ENCODE assay signal across 1 cellular context in the genomic region with DNA sequence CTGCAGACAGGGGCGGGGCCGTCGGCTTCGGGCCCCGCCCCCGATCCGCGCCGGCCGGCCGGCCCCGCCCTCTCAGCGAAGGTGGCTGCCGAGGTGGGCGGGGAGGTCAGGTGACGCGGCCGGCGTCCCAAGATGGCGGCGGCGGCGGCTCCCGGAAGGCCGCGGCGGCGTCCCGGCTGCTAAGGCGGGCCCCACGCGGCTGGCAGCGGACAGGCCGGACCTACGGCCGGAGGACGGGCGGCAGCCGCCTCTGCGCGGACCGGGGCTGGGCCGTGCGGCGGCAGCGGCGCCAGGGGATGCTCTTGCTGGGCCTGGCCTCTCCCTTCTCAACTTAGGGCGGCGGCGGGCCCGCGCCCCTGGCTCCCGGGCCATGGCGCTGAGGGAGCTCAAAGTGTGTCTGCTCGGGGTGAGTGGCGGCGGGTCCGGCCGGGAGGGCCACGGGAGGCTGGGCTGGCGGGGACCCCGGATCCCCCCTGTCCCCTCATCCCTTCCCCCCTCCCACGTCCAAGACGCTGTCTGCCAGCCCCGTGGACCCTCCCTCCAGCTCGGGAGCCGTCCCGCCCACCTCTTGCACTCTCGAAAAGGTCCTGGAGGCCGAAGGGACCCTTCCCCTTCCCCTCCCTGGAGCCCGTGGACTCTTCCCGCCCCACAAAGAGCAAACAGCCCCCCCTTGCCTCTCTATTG.
TF ChIP-seq lines count a peak whose summit lies in the region.

A gene with protein sequence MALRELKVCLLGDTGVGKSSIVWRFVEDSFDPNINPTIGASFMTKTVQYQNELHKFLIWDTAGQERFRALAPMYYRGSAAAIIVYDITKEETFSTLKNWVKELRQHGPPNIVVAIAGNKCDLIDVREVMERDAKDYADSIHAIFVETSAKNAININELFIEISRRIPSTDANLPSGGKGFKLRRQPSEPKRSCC (plus strand): TSS at position 109 of the 684 bp plus-strand sequence. CDS start 262 bp downstream, at position 371.

TF ChIP-seq in K562, 482 proteins besides CTCF, POLR2A, EP300 and RAD21 (continued from another document and continues in another):
- TF ChIP-seq, protein P1, sequence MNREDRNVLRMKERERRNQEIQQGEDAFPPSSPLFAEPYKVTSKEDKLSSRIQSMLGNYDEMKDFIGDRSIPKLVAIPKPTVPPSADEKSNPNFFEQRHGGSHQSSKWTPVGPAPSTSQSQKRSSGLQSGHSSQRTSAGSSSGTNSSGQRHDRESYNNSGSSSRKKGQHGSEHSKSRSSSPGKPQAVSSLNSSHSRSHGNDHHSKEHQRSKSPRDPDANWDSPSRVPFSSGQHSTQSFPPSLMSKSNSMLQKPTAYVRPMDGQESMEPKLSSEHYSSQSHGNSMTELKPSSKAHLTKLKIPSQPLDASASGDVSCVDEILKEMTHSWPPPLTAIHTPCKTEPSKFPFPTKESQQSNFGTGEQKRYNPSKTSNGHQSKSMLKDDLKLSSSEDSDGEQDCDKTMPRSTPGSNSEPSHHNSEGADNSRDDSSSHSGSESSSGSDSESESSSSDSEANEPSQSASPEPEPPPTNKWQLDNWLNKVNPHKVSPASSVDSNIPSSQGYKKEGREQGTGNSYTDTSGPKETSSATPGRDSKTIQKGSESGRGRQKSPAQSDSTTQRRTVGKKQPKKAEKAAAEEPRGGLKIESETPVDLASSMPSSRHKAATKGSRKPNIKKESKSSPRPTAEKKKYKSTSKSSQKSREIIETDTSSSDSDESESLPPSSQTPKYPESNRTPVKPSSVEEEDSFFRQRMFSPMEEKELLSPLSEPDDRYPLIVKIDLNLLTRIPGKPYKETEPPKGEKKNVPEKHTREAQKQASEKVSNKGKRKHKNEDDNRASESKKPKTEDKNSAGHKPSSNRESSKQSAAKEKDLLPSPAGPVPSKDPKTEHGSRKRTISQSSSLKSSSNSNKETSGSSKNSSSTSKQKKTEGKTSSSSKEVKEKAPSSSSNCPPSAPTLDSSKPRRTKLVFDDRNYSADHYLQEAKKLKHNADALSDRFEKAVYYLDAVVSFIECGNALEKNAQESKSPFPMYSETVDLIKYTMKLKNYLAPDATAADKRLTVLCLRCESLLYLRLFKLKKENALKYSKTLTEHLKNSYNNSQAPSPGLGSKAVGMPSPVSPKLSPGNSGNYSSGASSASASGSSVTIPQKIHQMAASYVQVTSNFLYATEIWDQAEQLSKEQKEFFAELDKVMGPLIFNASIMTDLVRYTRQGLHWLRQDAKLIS (CRISPR knock-in tag; IDR thresholded peaks at IDR 0.05) = peak; percentile 45; the same call in 1 of the 2 replicates
- TF ChIP-seq POLR2G (IDR thresholded peaks at IDR 0.05; ENCODE audit: low read depth, low read length) (peak; percentile 97), GABPA (tag; conservative IDR thresholded peaks at IDR 0.05; ENCODE audit: low read depth) (peak; percentile 42; the same call in 1 of the 2 replicates), NR3C1 (CRISPR knock-in tag; IDR thresholded peaks at IDR 0.05) (0 out of 2 replicates have a peak, but pooled peaks have one; percentile 34), FUS (optimal IDR thresholded peaks at IDR 0.05; ENCODE audit: low read depth, low read length) (peak; percentile 36), SAP30 (IDR thresholded peaks at IDR 0.05; ENCODE audit: borderline replicate concordance, insufficient read depth, low read depth, low read length, poor library complexity, severe bottlenecking) (no peak), KDM5B (IDR thresholded peaks at IDR 0.05; ENCODE audit: insufficient replicate concordance, low read depth, low read length) (peak; percentile 91), CREM (IDR thresholded peaks at IDR 0.05; ENCODE audit: low read depth) (peak; percentile 56; the same call in 1 of the 2 replicates), CXXC5 (CRISPR knock-in tag; IDR thresholded peaks at IDR 0.05) (peak; percentile 83), HMGN3 (IDR thresholded peaks at IDR 0.05; ENCODE audit: borderline replicate concordance, extremely low read depth, insufficient read length, low read depth, low read length) (peak; percentile 22), KLF1 (tag; IDR thresholded peaks at IDR 0.05) (peak; percentile 19; the same call in 1 of the 2 replicates), ESRRB (CRISPR knock-in tag; IDR thresholded peaks at IDR 0.05; ENCODE audit: borderline replicate concordance) (no peak), TAF1 (IDR thresholded peaks at IDR 0.05; ENCODE audit: control insufficient read depth, extremely low read depth, insufficient read depth, low read length, severe bottlenecking) (peak; percentile 90), PHF8 (IDR thresholded peaks at IDR 0.05; ENCODE audit: borderline replicate concordance, low read length) (peak; percentile 98; the same call in 1 of the 2 replicates), HCFC1 (IDR thresholded peaks at IDR 0.05; ENCODE audit: low read depth, low read length) (peak; percentile 50; the same call in 1 of the 2 replicates), CBX1 (IDR thresholded peaks at IDR 0.05; ENCODE audit: low read depth) (0 out of 2 replicates have a peak, but pooled peaks have one; percentile 19), ELF1 (tag; IDR thresholded peaks at IDR 0.05) (peak; percentile 72), SOX6 (IDR thresholded peaks at IDR 0.05) (0 out of 2 replicates have a peak, but pooled peaks have one; percentile 23)
- TF ChIP-seq, protein P2, sequence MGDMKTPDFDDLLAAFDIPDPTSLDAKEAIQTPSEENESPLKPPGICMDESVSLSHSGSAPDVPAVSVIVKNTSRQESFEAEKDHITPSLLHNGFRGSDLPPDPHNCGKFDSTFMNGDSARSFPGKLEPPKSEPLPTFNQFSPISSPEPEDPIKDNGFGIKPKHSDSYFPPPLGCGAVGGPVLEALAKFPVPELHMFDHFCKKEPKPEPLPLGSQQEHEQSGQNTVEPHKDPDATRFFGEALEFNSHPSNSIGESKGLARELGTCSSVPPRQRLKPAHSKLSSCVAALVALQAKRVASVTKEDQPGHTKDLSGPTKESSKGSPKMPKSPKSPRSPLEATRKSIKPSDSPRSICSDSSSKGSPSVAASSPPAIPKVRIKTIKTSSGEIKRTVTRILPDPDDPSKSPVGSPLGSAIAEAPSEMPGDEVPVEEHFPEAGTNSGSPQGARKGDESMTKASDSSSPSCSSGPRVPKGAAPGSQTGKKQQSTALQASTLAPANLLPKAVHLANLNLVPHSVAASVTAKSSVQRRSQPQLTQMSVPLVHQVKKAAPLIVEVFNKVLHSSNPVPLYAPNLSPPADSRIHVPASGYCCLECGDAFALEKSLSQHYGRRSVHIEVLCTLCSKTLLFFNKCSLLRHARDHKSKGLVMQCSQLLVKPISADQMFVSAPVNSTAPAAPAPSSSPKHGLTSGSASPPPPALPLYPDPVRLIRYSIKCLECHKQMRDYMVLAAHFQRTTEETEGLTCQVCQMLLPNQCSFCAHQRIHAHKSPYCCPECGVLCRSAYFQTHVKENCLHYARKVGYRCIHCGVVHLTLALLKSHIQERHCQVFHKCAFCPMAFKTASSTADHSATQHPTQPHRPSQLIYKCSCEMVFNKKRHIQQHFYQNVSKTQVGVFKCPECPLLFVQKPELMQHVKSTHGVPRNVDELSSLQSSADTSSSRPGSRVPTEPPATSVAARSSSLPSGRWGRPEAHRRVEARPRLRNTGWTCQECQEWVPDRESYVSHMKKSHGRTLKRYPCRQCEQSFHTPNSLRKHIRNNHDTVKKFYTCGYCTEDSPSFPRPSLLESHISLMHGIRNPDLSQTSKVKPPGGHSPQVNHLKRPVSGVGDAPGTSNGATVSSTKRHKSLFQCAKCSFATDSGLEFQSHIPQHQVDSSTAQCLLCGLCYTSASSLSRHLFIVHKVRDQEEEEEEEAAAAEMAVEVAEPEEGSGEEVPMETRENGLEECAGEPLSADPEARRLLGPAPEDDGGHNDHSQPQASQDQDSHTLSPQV (IDR thresholded peaks at IDR 0.05) = 0 out of 2 replicates have a peak, but pooled peaks have one; percentile 35
- TF ChIP-seq, protein P3, sequence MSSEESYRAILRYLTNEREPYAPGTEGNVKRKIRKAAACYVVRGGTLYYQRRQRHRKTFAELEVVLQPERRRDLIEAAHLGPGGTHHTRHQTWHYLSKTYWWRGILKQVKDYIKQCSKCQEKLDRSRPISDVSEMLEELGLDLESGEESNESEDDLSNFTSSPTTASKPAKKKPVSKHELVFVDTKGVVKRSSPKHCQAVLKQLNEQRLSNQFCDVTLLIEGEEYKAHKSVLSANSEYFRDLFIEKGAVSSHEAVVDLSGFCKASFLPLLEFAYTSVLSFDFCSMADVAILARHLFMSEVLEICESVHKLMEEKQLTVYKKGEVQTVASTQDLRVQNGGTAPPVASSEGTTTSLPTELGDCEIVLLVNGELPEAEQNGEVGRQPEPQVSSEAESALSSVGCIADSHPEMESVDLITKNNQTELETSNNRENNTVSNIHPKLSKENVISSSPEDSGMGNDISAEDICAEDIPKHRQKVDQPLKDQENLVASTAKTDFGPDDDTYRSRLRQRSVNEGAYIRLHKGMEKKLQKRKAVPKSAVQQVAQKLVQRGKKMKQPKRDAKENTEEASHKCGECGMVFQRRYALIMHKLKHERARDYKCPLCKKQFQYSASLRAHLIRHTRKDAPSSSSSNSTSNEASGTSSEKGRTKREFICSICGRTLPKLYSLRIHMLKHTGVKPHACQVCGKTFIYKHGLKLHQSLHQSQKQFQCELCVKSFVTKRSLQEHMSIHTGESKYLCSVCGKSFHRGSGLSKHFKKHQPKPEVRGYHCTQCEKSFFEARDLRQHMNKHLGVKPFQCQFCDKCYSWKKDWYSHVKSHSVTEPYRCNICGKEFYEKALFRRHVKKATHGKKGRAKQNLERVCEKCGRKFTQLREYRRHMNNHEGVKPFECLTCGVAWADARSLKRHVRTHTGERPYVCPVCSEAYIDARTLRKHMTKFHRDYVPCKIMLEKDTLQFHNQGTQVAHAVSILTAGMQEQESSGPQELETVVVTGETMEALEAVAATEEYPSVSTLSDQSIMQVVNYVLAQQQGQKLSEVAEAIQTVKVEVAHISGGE (CRISPR knock-in tag; IDR thresholded peaks at IDR 0.05) = peak in 1 of 3 experiments; percentile 24; a peak in 1 of 6 replicates
- TF ChIP-seq, protein P4, sequence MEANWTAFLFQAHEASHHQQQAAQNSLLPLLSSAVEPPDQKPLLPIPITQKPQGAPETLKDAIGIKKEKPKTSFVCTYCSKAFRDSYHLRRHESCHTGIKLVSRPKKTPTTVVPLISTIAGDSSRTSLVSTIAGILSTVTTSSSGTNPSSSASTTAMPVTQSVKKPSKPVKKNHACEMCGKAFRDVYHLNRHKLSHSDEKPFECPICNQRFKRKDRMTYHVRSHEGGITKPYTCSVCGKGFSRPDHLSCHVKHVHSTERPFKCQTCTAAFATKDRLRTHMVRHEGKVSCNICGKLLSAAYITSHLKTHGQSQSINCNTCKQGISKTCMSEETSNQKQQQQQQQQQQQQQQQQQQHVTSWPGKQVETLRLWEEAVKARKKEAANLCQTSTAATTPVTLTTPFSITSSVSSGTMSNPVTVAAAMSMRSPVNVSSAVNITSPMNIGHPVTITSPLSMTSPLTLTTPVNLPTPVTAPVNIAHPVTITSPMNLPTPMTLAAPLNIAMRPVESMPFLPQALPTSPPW (CRISPR knock-in tag; IDR thresholded peaks at IDR 0.05) = peak; percentile 45
- TF ChIP-seq, protein P5, sequence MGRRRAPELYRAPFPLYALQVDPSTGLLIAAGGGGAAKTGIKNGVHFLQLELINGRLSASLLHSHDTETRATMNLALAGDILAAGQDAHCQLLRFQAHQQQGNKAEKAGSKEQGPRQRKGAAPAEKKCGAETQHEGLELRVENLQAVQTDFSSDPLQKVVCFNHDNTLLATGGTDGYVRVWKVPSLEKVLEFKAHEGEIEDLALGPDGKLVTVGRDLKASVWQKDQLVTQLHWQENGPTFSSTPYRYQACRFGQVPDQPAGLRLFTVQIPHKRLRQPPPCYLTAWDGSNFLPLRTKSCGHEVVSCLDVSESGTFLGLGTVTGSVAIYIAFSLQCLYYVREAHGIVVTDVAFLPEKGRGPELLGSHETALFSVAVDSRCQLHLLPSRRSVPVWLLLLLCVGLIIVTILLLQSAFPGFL (CRISPR knock-in tag; IDR thresholded peaks at IDR 0.05) = no peak
- TF ChIP-seq, protein P6, sequence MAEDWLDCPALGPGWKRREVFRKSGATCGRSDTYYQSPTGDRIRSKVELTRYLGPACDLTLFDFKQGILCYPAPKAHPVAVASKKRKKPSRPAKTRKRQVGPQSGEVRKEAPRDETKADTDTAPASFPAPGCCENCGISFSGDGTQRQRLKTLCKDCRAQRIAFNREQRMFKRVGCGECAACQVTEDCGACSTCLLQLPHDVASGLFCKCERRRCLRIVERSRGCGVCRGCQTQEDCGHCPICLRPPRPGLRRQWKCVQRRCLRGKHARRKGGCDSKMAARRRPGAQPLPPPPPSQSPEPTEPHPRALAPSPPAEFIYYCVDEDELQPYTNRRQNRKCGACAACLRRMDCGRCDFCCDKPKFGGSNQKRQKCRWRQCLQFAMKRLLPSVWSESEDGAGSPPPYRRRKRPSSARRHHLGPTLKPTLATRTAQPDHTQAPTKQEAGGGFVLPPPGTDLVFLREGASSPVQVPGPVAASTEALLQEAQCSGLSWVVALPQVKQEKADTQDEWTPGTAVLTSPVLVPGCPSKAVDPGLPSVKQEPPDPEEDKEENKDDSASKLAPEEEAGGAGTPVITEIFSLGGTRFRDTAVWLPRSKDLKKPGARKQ (CRISPR knock-in tag; IDR thresholded peaks at IDR 0.05) = no peak
- TF ChIP-seq, protein P7, sequence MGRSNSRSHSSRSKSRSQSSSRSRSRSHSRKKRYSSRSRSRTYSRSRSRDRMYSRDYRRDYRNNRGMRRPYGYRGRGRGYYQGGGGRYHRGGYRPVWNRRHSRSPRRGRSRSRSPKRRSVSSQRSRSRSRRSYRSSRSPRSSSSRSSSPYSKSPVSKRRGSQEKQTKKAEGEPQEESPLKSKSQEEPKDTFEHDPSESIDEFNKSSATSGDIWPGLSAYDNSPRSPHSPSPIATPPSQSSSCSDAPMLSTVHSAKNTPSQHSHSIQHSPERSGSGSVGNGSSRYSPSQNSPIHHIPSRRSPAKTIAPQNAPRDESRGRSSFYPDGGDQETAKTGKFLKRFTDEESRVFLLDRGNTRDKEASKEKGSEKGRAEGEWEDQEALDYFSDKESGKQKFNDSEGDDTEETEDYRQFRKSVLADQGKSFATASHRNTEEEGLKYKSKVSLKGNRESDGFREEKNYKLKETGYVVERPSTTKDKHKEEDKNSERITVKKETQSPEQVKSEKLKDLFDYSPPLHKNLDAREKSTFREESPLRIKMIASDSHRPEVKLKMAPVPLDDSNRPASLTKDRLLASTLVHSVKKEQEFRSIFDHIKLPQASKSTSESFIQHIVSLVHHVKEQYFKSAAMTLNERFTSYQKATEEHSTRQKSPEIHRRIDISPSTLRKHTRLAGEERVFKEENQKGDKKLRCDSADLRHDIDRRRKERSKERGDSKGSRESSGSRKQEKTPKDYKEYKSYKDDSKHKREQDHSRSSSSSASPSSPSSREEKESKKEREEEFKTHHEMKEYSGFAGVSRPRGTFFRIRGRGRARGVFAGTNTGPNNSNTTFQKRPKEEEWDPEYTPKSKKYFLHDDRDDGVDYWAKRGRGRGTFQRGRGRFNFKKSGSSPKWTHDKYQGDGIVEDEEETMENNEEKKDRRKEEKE (IDR thresholded peaks at IDR 0.05; ENCODE audit: borderline replicate concordance in 1 of 2, control insufficient read depth in 1 of 2, low read depth in 2 of 2, low read length in 1 of 2) = no peak
